ENCODE assay signal across 8 cellular contexts in genomic region chr7:44884553-44885393, GRCh38. TPM values are rescaled to one million over a fixed set of nuclear protein-coding genes. Genes with fewer than 3 reads are reported as not detected.
DNase-seq lines count a peak whose midpoint lies in the region; ATAC-seq and TF ChIP-seq lines count a peak whose summit lies in the region.

No MANE protein-coding gene starts in this region.

- DNase-seq in DMS 273 treated with DMSO at 0.1 percent for 48 hours (lab: John Stamatoyannopoulos, UW) (peak; percentile 36), UCSD-AML1 (lab: John Stamatoyannopoulos, UW; ENCODE audit: unreplicated experiment) (peak; percentile 26), cardiac fibroblast (ENCODE audit: low read depth in 2 of 2) (peak; percentile 77 to 85), kidney epithelial cell (ENCODE audit: low read depth) (no peak), foreskin melanocyte (no peak)
- DNase-seq in stimulated activated CD4-positive, alpha-beta T cell treated with anti-CD3 and anti-CD28 coated beads, Interleukin-1b, Interleukin-23, amount 100 ng/mL, for 24 hours (ENCODE audit: low read depth in 4 of 4, low spot score in 1 of 4), result peak; percentile 7 to 17 (median 15)

- H3K4me1 ChIP-seq in HUES64 (ENCODE audit: insufficient read depth, low read length), result peaks cover 38% of the 10 kb centered on the region

- ATAC-seq in GM21447 (IDR thresholded peaks at IDR 0.05; ENCODE audit: unreplicated experiment), result peak; percentile 27

- H3K36me3 ChIP-seq in HUES64 (ENCODE audit: insufficient read depth, low read length), result peaks cover 40% of the 10 kb centered on the region
- peaks cover 2% of the 10 kb centered on the region for H3K36me3 ChIP-seq in kidney epithelial cell (ENCODE audit: control insufficient read depth, insufficient read depth, low read length)

- H3K9ac ChIP-seq in HUES64 (ENCODE audit: low read depth, low read length), result peak overlapping the region; percentile 86

- no peaks in the 10 kb centered on the region for H3K9me3 ChIP-seq in HUES64 (ENCODE audit: insufficient read depth, low read depth, low read length)

- peak overlapping the region; percentile 90 for H3K27ac ChIP-seq in HUES64 (ENCODE audit: low read depth, low read length)

- WGBS in HUES64, result under 1% methylated on average over 112 of the region's 112 CpGs

- H3K4me3 ChIP-seq in HUES64 (ENCODE audit: low read length) (peak overlapping the region; percentile 84), cardiac fibroblast (replicated peaks in 1 of 2; ENCODE audit: low read depth in 2 of 2, low read length in 2 of 2) (peak overlapping the region; percentile 85 to 88), kidney epithelial cell (ENCODE audit: low read depth, low read length) (peak overlapping the region; percentile 72)

- H3K27me3 ChIP-seq in HUES64 (ENCODE audit: insufficient read depth, low read length) (no peaks in the 10 kb centered on the region), kidney epithelial cell (ENCODE audit: control insufficient read depth, insufficient read depth, low read length) (no peaks in the 10 kb centered on the region)

- TF ChIP-seq CTCF in cardiac fibroblast (IDR thresholded peaks at IDR 0.05; ENCODE audit: low read depth, low read length), result no peak
- TF ChIP-seq CTCF in kidney epithelial cell (IDR thresholded peaks at IDR 0.05; ENCODE audit: insufficient read depth, low read length, poor library complexity, severe bottlenecking), result no peak

RNA-seq across cellular contexts. Expression of gene PURB, which starts 0.6 kb away (rescaled TPM):
- 11.5 TPM for polyA plus RNA-seq in HUES64 (2013, experiment 1 of 2)
- 12.6 TPM for polyA plus RNA-seq in HUES64 (2013, experiment 2 of 2)
- total RNA-seq in kidney epithelial cell, result 19.8 and 25.3 TPM in 2 replicates

RNA-seq across cellular contexts. Expression of gene H2AZ2, which starts 36.9 kb away (rescaled TPM):
- polyA plus RNA-seq in HUES64 (2013, experiment 1 of 2), result 157 TPM
- polyA plus RNA-seq in HUES64 (2013, experiment 2 of 2), result 193 TPM
- total RNA-seq in kidney epithelial cell, result 129 and 148 TPM in 2 replicates

Comparison
In these comparisons a context has a peak if more than half of its experiments do, and no peak if none do; other contexts are left out.
1. DNase-seq: peak in DMS 273 treated with DMSO at 0.1 percent for 48 hours (single experiment), UCSD-AML1 (single experiment), cardiac fibroblast (2 of 2) and stimulated activated CD4-positive, alpha-beta T cell treated with anti-CD3 and anti-CD28 coated beads, Interleukin-1b, Interleukin-23, amount 100 ng/mL, for 24 hours (4 of 4); none in kidney epithelial cell (single experiment) and foreskin melanocyte (single experiment).
2. Peak in every context shown above with its lines, with median percentiles within 50 percentile points of each other: H3K4me3 ChIP-seq.